1 cellular context compared by ENCODE assay signal in the genomic region with DNA sequence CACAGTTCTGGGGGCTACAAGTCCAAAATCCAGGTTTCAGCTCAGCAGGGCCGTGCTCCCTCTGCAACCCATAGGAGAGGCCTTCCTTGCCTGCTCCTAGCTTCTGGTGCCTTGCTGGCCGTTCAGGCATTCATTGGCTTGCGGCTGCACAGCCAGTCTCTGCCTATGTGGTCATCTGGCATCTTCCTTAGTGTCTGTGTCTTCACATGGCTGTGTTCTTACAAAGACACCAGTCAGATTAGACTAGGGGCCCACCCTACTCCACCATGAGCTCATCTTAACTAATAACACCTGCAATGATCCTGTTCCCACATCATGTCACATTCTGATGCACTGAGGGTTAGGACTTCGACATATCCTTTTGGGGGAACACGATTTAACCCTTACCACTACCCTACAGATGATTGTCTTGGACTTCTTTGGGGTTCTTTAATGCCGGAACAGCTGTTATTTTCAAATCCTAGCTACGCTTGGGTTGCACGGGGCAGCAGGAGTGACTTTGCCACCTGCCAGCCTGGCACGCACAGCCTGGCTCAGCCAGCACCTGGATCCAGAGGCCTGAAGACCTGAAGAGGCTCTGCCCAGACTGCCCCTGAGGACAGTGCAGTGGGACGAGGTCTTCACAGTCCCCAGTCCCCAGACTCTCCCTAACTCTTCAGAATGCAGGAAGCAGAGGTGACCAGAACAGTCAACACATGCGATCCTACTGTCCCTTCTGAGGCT.
TF ChIP-seq lines count a peak whose summit lies in the region.

No MANE protein-coding gene starts in this region.

TF ChIP-seq in K562, 482 proteins besides CTCF, POLR2A, EP300 and RAD21:
- TF ChIP-seq, protein P1, sequence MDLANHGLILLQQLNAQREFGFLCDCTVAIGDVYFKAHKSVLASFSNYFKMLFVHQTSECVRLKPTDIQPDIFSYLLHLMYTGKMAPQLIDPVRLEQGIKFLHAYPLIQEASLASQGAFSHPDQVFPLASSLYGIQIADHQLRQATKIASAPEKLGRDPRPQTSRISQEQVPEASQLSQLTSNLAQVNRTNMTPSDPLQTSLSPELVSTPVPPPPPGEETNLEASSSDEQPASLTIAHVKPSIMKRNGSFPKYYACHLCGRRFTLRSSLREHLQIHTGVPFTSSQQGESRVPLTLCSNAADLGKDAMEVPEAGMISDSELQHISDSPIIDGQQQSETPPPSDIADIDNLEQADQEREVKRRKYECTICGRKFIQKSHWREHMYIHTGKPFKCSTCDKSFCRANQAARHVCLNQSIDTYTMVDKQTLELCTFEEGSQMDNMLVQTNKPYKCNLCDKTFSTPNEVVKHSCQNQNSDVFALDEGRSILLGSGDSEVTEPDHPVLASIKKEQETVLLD (IDR thresholded peaks at IDR 0.05), result no peak
- no peak for TF ChIP-seq ZNF232 (CRISPR knock-in tag; IDR thresholded peaks at IDR 0.05)
- 0 out of 2 replicates have a peak, but pooled peaks have one; percentile 33 for TF ChIP-seq NR1H2 (CRISPR knock-in tag; IDR thresholded peaks at IDR 0.05)
- TF ChIP-seq PTRF (tag; IDR thresholded peaks at IDR 0.05), result no peak
- TF ChIP-seq HEY1 (CRISPR knock-in tag; IDR thresholded peaks at IDR 0.05; ENCODE audit: borderline replicate concordance), result no peak
- TF ChIP-seq CBFB (CRISPR knock-in tag; IDR thresholded peaks at IDR 0.05), result 0 out of 2 replicates have a peak, but pooled peaks have one; percentile 48
- TF ChIP-seq ETV5 (CRISPR knock-in tag; IDR thresholded peaks at IDR 0.05; ENCODE audit: low read depth), result 0 out of 2 replicates have a peak, but pooled peaks have one; percentile 59
TF ChIP-seq in K562: peak in this region for 3.
